15 cellular contexts compared by ENCODE assay signal in the genomic region with DNA sequence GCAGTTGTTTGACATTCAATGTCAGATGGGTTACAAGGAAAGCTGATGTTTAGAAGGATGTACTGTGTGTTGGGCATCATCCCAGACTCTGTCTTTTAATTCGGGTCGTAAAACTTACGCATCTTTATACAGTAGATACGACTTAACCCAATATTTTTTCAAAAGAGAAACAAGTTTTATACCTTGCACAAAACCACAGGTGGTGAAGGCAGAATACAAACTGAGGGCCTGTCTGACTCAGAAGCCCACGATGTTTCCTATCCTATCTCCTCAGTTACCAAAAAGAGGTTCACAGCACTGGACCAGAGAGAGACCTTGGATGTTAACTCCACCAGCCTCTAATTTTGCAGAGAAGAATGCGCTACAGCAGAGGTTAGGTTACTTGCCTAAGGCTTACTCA.
DNase-seq lines count a peak whose midpoint lies in the region; ATAC-seq and TF ChIP-seq lines count a peak whose summit lies in the region.
"Had no signal": no experiment of that assay in that cellular context is flagged by ENCODE, and none has a peak within 500 bp of the region (broad histone marks: within the 10 kb centered on the region; RNA-seq: fewer than 3 reads in every experiment).

No MANE protein-coding gene starts in this region.

- H3K4me1 ChIP-seq in SK-N-SH (ENCODE audit: control insufficient read depth in 1 of 2, insufficient read depth in 2 of 2, low read depth in 1 of 2, low read length in 1 of 2), result peaks cover 18 to 22% of the 10 kb centered on the region in 2 experiments
- peaks cover 30 to 76% (median 47%) of the 10 kb centered on the region in 3 donors for H3K4me1 ChIP-seq in esophagus squamous epithelium

- no peaks in the 10 kb centered on the region for H3K79me2 ChIP-seq in SK-N-SH (ENCODE audit: insufficient read depth)

- TF ChIP-seq CTCF in SK-N-SH (IDR thresholded peaks at IDR 0.05) (no peak), esophagus squamous epithelium (IDR thresholded peaks at IDR 0.05) (no peak)

- H3K4me3 ChIP-seq in SK-N-SH (ENCODE audit: low read depth in 2 of 2, low read length in 1 of 2), result no peak overlapping the region
- no peak overlapping the region for H3K4me3 ChIP-seq in esophagus squamous epithelium
- H3K4me3 ChIP-seq: pancreas, thyroid gland had no signal

- H2AFZ ChIP-seq in SK-N-SH (ENCODE audit: low read depth), result peak overlapping the region; percentile 97; the same call in 1 of the 2 replicates

- H3K27me3 ChIP-seq in SK-N-SH (ENCODE audit: insufficient read depth), result no peaks in the 10 kb centered on the region
- no peaks in the 10 kb centered on the region for H3K27me3 ChIP-seq in esophagus squamous epithelium
- H3K27me3 ChIP-seq: foreskin keratinocyte, pancreas, thyroid gland had no signal

- H3K9me3 ChIP-seq in SK-N-SH (no peaks in the 10 kb centered on the region), esophagus squamous epithelium (no peaks in the 10 kb centered on the region)
- H3K9me3 ChIP-seq: pancreas, thyroid gland had no signal

- no peak for DNase-seq in SK-N-SH
- DNase-seq in activated T-helper 1 cell treated with anti-CD3 and anti-CD28 coated beads, Interleukin-12 subunit alpha, Interleukin-12 subunit beta, Interleukin-2, Interleukin-4 antibody, amounts not matched to agents 30 ng/mL and 10 ng/mL and 1 ng/mL, durations not matched to agents 14 hours and 24 hours and 36 hours (ENCODE audit: low spot score), result peak; percentile 31
- DNase-seq in esophagus squamous epithelium (lab: John Stamatoyannopoulos, UW), result no peak
- DNase-seq in stimulated activated naive CD4-positive, alpha-beta T cell treated with Interleukin-2 at 50 U/mL for 16 hours (lab: John Stamatoyannopoulos, UW), result peak; percentile 8
- no peak for DNase-seq in HUDEP-2 (lab: John Stamatoyannopoulos, UW; ENCODE audit: unreplicated experiment in 76 of 76)
- no peak for DNase-seq in anterior cingulate cortex (lab: John Stamatoyannopoulos, UW)
- DNase-seq: cortex of kidney, foreskin keratinocyte, left colon, MV-4-11, pancreas, thyroid gland had no signal

- peak overlapping the region; percentile 94 for H3K27ac Mint-ChIP-seq in activated T-helper 1 cell treated with anti-CD3 and anti-CD28 coated beads, Interleukin-12 subunit alpha, Interleukin-12 subunit beta, Interleukin-2, Interleukin-4 antibody, amounts not matched to agents 30 ng/mL and 10 ng/mL and 1 ng/mL, durations not matched to agents 14 hours and 24 hours and 36 hours

- no peaks in the 10 kb centered on the region for H3K27me3 Mint-ChIP-seq in activated T-helper 1 cell treated with anti-CD3 and anti-CD28 coated beads, Interleukin-12 subunit alpha, Interleukin-12 subunit beta, Interleukin-2, Interleukin-4 antibody, amounts not matched to agents 30 ng/mL and 10 ng/mL and 1 ng/mL, durations not matched to agents 14 hours and 24 hours and 36 hours (ENCODE audit: insufficient read depth)

- intact Hi-C loops in activated T-helper 1 cell treated with anti-CD3 and anti-CD28 coated beads, Interleukin-12 subunit alpha, Interleukin-12 subunit beta, Interleukin-2, Interleukin-4 antibody, amounts not matched to agents 30 ng/mL and 10 ng/mL and 1 ng/mL, durations not matched to agents 14 hours and 24 hours and 36 hours (cut with micrococcal nuclease), result loop anchor here (1.0 to 5.0 kb wide), 9 partner anchors 19 to 413 kb away; no protein-coding TSS in a partner anchor
- intact Hi-C loops in esophagus squamous epithelium (cut with DNase I), result no loop called here

- no peak for TF ChIP-seq RAD21 in SK-N-SH (IDR thresholded peaks at IDR 0.05; ENCODE audit: low read length)

- peaks cover 3% of the 10 kb centered on the region for H3K36me3 Mint-ChIP-seq in activated T-helper 1 cell treated with anti-CD3 and anti-CD28 coated beads, Interleukin-12 subunit alpha, Interleukin-12 subunit beta, Interleukin-2, Interleukin-4 antibody, amounts not matched to agents 30 ng/mL and 10 ng/mL and 1 ng/mL, durations not matched to agents 14 hours and 24 hours and 36 hours (ENCODE audit: low read depth)

- H3K4me1 Mint-ChIP-seq in activated T-helper 1 cell treated with anti-CD3 and anti-CD28 coated beads, Interleukin-12 subunit alpha, Interleukin-12 subunit beta, Interleukin-2, Interleukin-4 antibody, amounts not matched to agents 30 ng/mL and 10 ng/mL and 1 ng/mL, durations not matched to agents 14 hours and 24 hours and 36 hours (ENCODE audit: low read depth), result peaks cover 75% of the 10 kb centered on the region

- no peak for TF ChIP-seq POLR2A in esophagus squamous epithelium (IDR thresholded peaks at IDR 0.05)

- 0 out of 2 replicates have a peak overlapping the region, but pooled peaks have one; percentile 39 for H3K4me2 ChIP-seq in SK-N-SH

- peak overlapping the region; percentile 43 for H3K4me3 Mint-ChIP-seq in activated T-helper 1 cell treated with anti-CD3 and anti-CD28 coated beads, Interleukin-12 subunit alpha, Interleukin-12 subunit beta, Interleukin-2, Interleukin-4 antibody, amounts not matched to agents 30 ng/mL and 10 ng/mL and 1 ng/mL, durations not matched to agents 14 hours and 24 hours and 36 hours

- no peak for TF ChIP-seq EP300 in SK-N-SH (IDR thresholded peaks at IDR 0.05; ENCODE audit: borderline replicate concordance in 1 of 2, low read depth in 1 of 2, low read length in 1 of 2)

- H4K20me1 ChIP-seq in SK-N-SH (ENCODE audit: insufficient read depth), result no peaks in the 10 kb centered on the region

- POLR2A ChIA-PET in SK-N-SH (lab: Yijun Ruan, JAX), result no interaction called here

- 93% methylated on average over 6 of the region's 6 CpGs for WGBS in SK-N-SH (ENCODE audit: low lambda C conversion rate)
- WGBS in esophagus squamous epithelium, 2 donors, result 70 to 72% methylated on average over 5 to 6 of the region's 6 CpGs

- H3F3A ChIP-seq in SK-N-SH (replicated peaks; ENCODE audit: insufficient read depth), result peaks cover 12% of the 10 kb centered on the region

- ATAC-seq in SK-N-SH treated with all-trans-retinoic acid at 6 μM for 48 hours (no peak), HG02623 (IDR thresholded peaks at IDR 0.05; ENCODE audit: unreplicated experiment) (no peak)
- ATAC-seq: left colon had no signal

- H3K9me2 ChIP-seq in SK-N-SH, result no peaks in the 10 kb centered on the region

- no peak overlapping the region for H3K27ac ChIP-seq in SK-N-SH (ENCODE audit: low read depth in 2 of 2, low read length in 1 of 2)
- peak overlapping the region; percentile 56 to 85 (median 83) for H3K27ac ChIP-seq in esophagus squamous epithelium
- H3K27ac ChIP-seq: 22Rv1, foreskin keratinocyte, pancreas, thyroid gland had no signal

- H3K9me3 Mint-ChIP-seq in activated T-helper 1 cell treated with anti-CD3 and anti-CD28 coated beads, Interleukin-12 subunit alpha, Interleukin-12 subunit beta, Interleukin-2, Interleukin-4 antibody, amounts not matched to agents 30 ng/mL and 10 ng/mL and 1 ng/mL, durations not matched to agents 14 hours and 24 hours and 36 hours, result no peaks in the 10 kb centered on the region

- CTCF ChIA-PET in SK-N-SH (lab: Yijun Ruan, JAX), result interaction anchor here (0.6 to 1.8 kb wide), 2 partner anchors 10 to 81 kb away, joined by 3 to 5 read pairs; no protein-coding TSS in a partner anchor

- H3K9ac ChIP-seq in SK-N-SH, result no peak overlapping the region

- H3K36me3 ChIP-seq in SK-N-SH (replicated peaks in 1 of 2; ENCODE audit: control insufficient read depth in 1 of 2, insufficient read depth in 2 of 2, low read length in 1 of 2) (no peaks in the 10 kb centered on the region), esophagus squamous epithelium (no peaks in the 10 kb centered on the region)
- H3K36me3 ChIP-seq: pancreas, thyroid gland had no signal

TF ChIP-seq in SK-N-SH, 30 proteins besides CTCF, POLR2A, EP300 and RAD21:
- TF ChIP-seq POLR2AphosphoS5 (IDR thresholded peaks at IDR 0.05; ENCODE audit: low read depth, low read length), result no peak
- no peak for TF ChIP-seq GABPA (IDR thresholded peaks at IDR 0.05; ENCODE audit: low read depth)
- no peak for TF ChIP-seq FOXM1 (IDR thresholded peaks at IDR 0.05; ENCODE audit: low read depth)
- no peak for TF ChIP-seq RFX5 (IDR thresholded peaks at IDR 0.05; ENCODE audit: low read length)
- no peak for TF ChIP-seq RXRA (IDR thresholded peaks at IDR 0.05; ENCODE audit: borderline replicate concordance, low read depth)

TF ChIP-seq in SK-N-SH treated with all-trans-retinoic acid at 6 μM for 48 hours, 23 proteins besides CTCF, POLR2A, EP300 and RAD21:
- TF ChIP-seq ISL1 (CRISPR knock-in tag; IDR thresholded peaks at IDR 0.05), result no peak
- no peak for TF ChIP-seq ESRRG (CRISPR knock-in tag; IDR thresholded peaks at IDR 0.05)
- no peak for TF ChIP-seq CSDC2 (CRISPR knock-in tag; IDR thresholded peaks at IDR 0.05)
- TF ChIP-seq TOX (CRISPR knock-in tag; IDR thresholded peaks at IDR 0.05; ENCODE audit: borderline replicate concordance), result no peak
- no peak for TF ChIP-seq ZFP30 (CRISPR knock-in tag; IDR thresholded peaks at IDR 0.05)
- TF ChIP-seq BACH2 (CRISPR knock-in tag; IDR thresholded peaks at IDR 0.05; ENCODE audit: borderline replicate concordance), result no peak
- TF ChIP-seq RARB (CRISPR knock-in tag; IDR thresholded peaks at IDR 0.05), result no peak
- TF ChIP-seq GLIS3 (CRISPR knock-in tag; IDR thresholded peaks at IDR 0.05), result no peak
- no peak for TF ChIP-seq ZNF8 (CRISPR knock-in tag; IDR thresholded peaks at IDR 0.05)
- TF ChIP-seq ZNF70 (CRISPR knock-in tag; IDR thresholded peaks at IDR 0.05), result no peak

Comparison
In these comparisons a context has a peak if more than half of its experiments do, and no peak if none do; other contexts are left out.
1. DNase-seq: peak in activated T-helper 1 cell treated with anti-CD3 and anti-CD28 coated beads, Interleukin-12 subunit alpha, Interleukin-12 subunit beta, Interleukin-2, Interleukin-4 antibody, amounts not matched to agents 30 ng/mL and 10 ng/mL and 1 ng/mL, durations not matched to agents 14 hours and 24 hours and 36 hours (single experiment) and stimulated activated naive CD4-positive, alpha-beta T cell treated with Interleukin-2 at 50 U/mL for 16 hours (single experiment); none in SK-N-SH (single experiment), esophagus squamous epithelium (single experiment), HUDEP-2 (0 of 76) and anterior cingulate cortex (0 of 58).
2. H3K27ac ChIP-seq: peak in esophagus squamous epithelium (4 of 4); none in SK-N-SH (0 of 2).